Comparison of ENCODE assay signal across 1 cellular context in the genomic region with DNA sequence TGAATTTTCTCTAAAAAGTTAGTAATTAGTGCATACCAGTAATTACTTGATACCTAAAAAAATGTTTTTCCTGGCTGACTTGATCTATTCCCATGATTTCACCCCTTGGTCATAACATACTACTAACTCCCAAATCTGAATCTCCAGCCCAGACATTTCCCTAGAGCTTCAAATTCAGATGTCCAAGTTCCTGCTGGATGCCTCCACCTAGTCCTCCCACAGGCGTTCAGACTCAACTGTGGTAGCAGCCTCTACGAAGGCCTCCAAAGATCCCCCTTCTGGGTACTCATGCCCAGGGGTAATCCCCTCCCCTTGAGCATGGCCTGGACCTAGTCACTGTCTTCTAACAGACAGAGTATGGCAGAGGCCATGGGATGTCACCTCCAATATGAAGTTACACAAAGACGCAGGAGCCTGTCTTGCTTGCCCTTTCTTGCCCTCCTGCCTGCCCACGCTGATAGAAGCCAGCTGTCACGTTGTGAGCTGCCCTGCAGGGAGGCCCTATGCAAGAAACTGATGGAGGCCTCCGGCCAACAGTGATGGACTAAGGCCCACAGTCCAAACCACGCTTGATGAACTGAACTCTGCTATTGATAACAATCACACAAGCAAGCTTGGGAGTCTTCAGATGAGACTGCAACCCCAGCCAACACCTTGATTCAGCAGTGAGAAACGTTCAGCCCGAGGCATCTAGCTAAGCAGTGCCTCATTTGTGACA.
TF ChIP-seq lines count a peak whose summit lies in the region.

No MANE protein-coding gene starts in this region.

TF ChIP-seq in IMR-90, 13 proteins besides CTCF, POLR2A, EP300 and RAD21 (continued from another document):
- TF ChIP-seq, protein P1, sequence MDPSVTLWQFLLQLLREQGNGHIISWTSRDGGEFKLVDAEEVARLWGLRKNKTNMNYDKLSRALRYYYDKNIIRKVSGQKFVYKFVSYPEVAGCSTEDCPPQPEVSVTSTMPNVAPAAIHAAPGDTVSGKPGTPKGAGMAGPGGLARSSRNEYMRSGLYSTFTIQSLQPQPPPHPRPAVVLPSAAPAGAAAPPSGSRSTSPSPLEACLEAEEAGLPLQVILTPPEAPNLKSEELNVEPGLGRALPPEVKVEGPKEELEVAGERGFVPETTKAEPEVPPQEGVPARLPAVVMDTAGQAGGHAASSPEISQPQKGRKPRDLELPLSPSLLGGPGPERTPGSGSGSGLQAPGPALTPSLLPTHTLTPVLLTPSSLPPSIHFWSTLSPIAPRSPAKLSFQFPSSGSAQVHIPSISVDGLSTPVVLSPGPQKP (IDR thresholded peaks at IDR 0.05; ENCODE audit: borderline replicate concordance, low read depth, low read length): no peak
- no peak for TF ChIP-seq MAZ (IDR thresholded peaks at IDR 0.05; ENCODE audit: borderline replicate concordance, low read depth, low read length)
- TF ChIP-seq CEBPB (IDR thresholded peaks at IDR 0.05; ENCODE audit: low read depth, low read length): no peak
TF ChIP-seq in IMR-90: peak in this region for 0.
